ENCODE assay signal across 8 cellular contexts in the genomic region with DNA sequence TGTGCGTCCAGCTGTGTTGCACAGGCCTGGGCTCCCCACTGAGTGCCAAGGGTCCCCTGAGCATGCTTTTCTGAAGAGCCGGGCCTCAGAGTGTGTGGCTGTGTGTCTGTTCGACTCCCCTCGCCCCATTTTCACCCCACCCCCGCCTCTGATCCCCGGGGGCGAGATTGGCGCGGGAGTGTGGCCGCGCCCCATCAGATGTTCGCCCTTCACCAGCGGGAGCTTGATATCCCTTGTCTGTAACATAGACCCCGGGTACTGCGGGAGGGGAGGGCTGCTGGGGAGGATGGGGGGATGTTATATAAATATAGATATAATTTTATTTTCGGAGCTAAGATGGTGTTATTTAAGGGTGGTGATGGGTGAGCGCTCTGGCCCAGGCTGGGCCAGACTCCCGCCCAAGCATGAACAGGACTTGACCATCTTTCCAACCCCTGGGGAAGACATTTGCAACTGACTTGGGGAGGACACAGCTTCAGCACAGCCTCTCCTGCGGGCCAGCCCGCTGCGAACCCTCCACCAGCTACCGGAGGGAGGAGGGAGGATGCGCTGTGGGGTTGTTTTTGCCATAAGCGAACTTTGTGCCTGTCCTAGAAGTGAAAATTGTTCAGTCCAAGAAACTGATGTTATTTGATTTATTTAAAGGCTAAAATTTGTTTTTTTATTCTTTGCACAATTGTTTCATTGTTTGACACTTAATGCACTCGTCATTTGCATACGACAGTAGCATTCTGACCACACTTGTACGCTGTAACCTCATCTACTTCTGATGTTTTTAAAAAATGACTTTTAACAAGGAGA. TPM values are rescaled to one million over a fixed set of nuclear protein-coding genes. Genes with fewer than 3 reads are reported as not detected.
DNase-seq lines count a peak whose midpoint lies in the region; TF ChIP-seq lines count a peak whose summit lies in the region.

No MANE protein-coding gene starts in this region.

- peak overlapping the region; percentile 73 for H3K4me2 ChIP-seq in osteoblast (ENCODE audit: insufficient read depth, low read length)

- peak overlapping the region; percentile 68 for H3K4me3 ChIP-seq in GM08714 (ENCODE audit: low read length)
- peak overlapping the region; percentile 94 for H3K4me3 ChIP-seq in fibroblast of villous mesenchyme (ENCODE audit: low read depth, low read length)
- peak overlapping the region; percentile 93 for H3K4me3 ChIP-seq in osteoblast (ENCODE audit: insufficient read depth, low read length)

- TF ChIP-seq CTCF in fibroblast of villous mesenchyme (IDR thresholded peaks at IDR 0.05; ENCODE audit: insufficient read depth, low read depth, low read length) (no peak), osteoblast (IDR thresholded peaks at IDR 0.05; ENCODE audit: extremely low read depth, low read depth, low read length) (no peak)

- no peak overlapping the region for H2AFZ ChIP-seq in osteoblast (ENCODE audit: low read length)

- H3K27ac ChIP-seq in osteoblast (ENCODE audit: low read depth, low read length): peak overlapping the region; percentile 94

- peak; percentile 38 for DNase-seq in SW480 (ENCODE audit: low spot score)
- peak; percentile 41 for DNase-seq in fibroblast of villous mesenchyme (ENCODE audit: low read depth)
- peak; percentile 80 for DNase-seq in osteoblast (ENCODE audit: insufficient read length, low spot score, missing footprints)
- DNase-seq in stimulated activated CD4-positive, alpha-beta T cell treated with anti-CD3 and anti-CD28 coated beads, Interleukin-4, amount 100 ng/mL, for 4 hours: no peak
- DNase-seq in NCI-H1436 (lab: John Stamatoyannopoulos, UW): no peak
- DNase-seq in KBM-7: no peak
- DNase-seq in activated CD4-positive, alpha-beta T cell treated with anti-CD3 and anti-CD28 coated beads, Interleukin-2, amount 50 U/mL, for 1 hour: no peak

- no peaks in the 10 kb centered on the region for H3K27me3 ChIP-seq in osteoblast (ENCODE audit: insufficient read depth, low read length)

- peaks cover 30% of the 10 kb centered on the region for H3K79me2 ChIP-seq in osteoblast (ENCODE audit: insufficient read depth, low read length)

- peaks cover 7% of the 10 kb centered on the region for H3K36me3 ChIP-seq in osteoblast (ENCODE audit: insufficient read depth, low read length)

- no peaks in the 10 kb centered on the region for H3K9me3 ChIP-seq in osteoblast (ENCODE audit: low read depth, low read length)

- peaks cover 38% of the 10 kb centered on the region for H3K4me1 ChIP-seq in osteoblast (ENCODE audit: insufficient read depth, low read length)

- peaks cover 33% of the 10 kb centered on the region for H4K20me1 ChIP-seq in osteoblast (ENCODE audit: insufficient read depth, low read length)

- in situ Hi-C loops in KBM-7 (cut with MboI; ENCODE audit: low pct_unique_long_range_greater_than_20kb, low sequenced_read_pairs): no loop called here

RNA-seq across cellular contexts. Expression of a gene that starts 1.6 kb away (rescaled TPM):
- total RNA-seq in fibroblast of villous mesenchyme: 142 and 195 TPM in 2 replicates
- total RNA-seq in osteoblast: 145 and 161 TPM in 2 replicates

Comparison
In these comparisons a context has a peak if more than half of its experiments do, and no peak if none do; other contexts are left out.
1. DNase-seq: peak in SW480 (single experiment), fibroblast of villous mesenchyme (single experiment) and osteoblast (single experiment); none in stimulated activated CD4-positive, alpha-beta T cell treated with anti-CD3 and anti-CD28 coated beads, Interleukin-4, amount 100 ng/mL, for 4 hours (0 of 2), NCI-H1436 (single experiment), KBM-7 (single experiment) and activated CD4-positive, alpha-beta T cell treated with anti-CD3 and anti-CD28 coated beads, Interleukin-2, amount 50 U/mL, for 1 hour (single experiment).
2. Peak in every context shown above with its lines, with median percentiles within 50 percentile points of each other: H3K4me3 ChIP-seq.